In the genomic region with DNA sequence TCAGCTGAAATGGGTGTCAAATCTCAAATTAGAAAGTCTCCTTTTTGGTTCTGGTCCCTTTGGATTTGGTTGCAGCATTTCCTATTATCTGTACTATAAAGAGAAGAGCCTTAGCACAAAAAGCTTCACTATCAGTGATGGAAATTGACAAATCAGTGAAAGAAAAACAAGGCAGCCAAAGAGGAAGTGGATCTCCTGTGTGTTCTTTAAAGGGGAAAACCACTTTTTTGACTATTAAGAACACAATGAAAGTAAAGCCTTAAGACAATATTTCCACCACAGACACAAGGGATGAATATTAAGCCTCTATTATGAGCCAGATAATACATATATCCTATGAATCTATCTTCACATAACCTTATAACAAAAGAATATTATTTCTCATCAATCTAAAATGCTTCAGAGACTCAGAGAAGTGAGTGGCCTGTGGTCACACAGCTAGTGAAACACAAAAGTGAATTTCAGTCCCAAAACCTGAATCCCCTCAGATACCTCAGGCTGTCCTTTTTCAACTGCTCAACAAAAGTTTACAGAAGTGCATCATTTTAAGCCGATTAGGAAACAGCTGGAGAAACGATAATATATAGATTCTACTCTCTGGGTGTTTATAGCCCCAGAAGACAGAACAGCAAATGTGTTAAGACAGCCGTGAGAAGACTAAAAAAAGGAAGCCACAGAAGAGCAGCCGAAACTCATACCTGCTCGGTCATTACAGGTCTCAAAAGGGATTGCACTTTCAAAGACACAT, we compare ENCODE assay signal across 14 cellular contexts. TPM values are rescaled to one million over a fixed set of nuclear protein-coding genes. Genes with fewer than 3 reads are reported as not detected.
DNase-seq lines count a peak whose midpoint lies in the region; ATAC-seq and TF ChIP-seq lines count a peak whose summit lies in the region.
"Had no signal": no experiment of that assay in that cellular context is flagged by ENCODE, and none has a peak within 500 bp of the region (broad histone marks: within the 10 kb centered on the region; RNA-seq: fewer than 3 reads in every experiment).

No MANE protein-coding gene starts in this region.

- intact Hi-C loops in heart left ventricle (cut with DNase I): no loop called here

- no peaks in the 10 kb centered on the region for H3K9me3 ChIP-seq in heart left ventricle
- H3K9me3 ChIP-seq: upper lobe of right lung had no signal

- H3K36me3 ChIP-seq in GM06990 (ENCODE audit: control insufficient read depth, insufficient read depth, low read length): no peaks in the 10 kb centered on the region
- no peaks in the 10 kb centered on the region for H3K36me3 ChIP-seq in heart left ventricle
- H3K36me3 ChIP-seq: upper lobe of right lung had no signal

- 70 to 80% (median 77%) methylated on average over 5 of the region's 5 CpGs for WGBS in heart left ventricle, 4 donors

- peak; percentile 44 for DNase-seq in GM06990 (ENCODE audit: extremely low read depth, insufficient read length)
- DNase-seq in GM19238 (ENCODE audit: insufficient read length, low spot score): peak; percentile 6
- no peak for DNase-seq in pons (ENCODE audit: low spot score)
- DNase-seq in heart left ventricle: no peak
- DNase-seq in caudate nucleus (lab: John Stamatoyannopoulos, UW): no peak
- DNase-seq in COR-L47 (lab: John Stamatoyannopoulos, UW): no peak
- DNase-seq: activated CD4-positive, CD25-positive, alpha-beta regulatory T cell treated with anti-CD3 and anti-CD28 coated beads, Interleukin-2, amount 50 U/mL, for 72 hours; Right ventricle myocardium superior; upper lobe of right lung had no signal

- TF ChIP-seq POLR2A in heart left ventricle (IDR thresholded peaks at IDR 0.05): no peak

- H3K27me3 ChIP-seq in GM06990 (replicated peaks; ENCODE audit: control insufficient read depth, insufficient read depth, low read length) (no peaks in the 10 kb centered on the region), heart left ventricle (no peaks in the 10 kb centered on the region)
- H3K27me3 ChIP-seq: upper lobe of right lung had no signal

- no peak overlapping the region; the same call in 1 of the 2 replicates for H3K4me3 ChIP-seq in GM06990 (replicated peaks; ENCODE audit: low read depth, low read length)
- no peak overlapping the region for H3K4me3 ChIP-seq in heart left ventricle
- H3K4me3 ChIP-seq: upper lobe of right lung had no signal

- ATAC-seq in HG02610 (IDR thresholded peaks at IDR 0.05; ENCODE audit: unreplicated experiment) (peak; percentile 85), HG03378 (IDR thresholded peaks at IDR 0.05; ENCODE audit: unreplicated experiment) (peak; percentile 79), heart left ventricle (no peak)
- ATAC-seq: upper lobe of right lung had no signal

- H3K27ac ChIP-seq in heart left ventricle (no peak overlapping the region), caudate nucleus (ENCODE audit: low read depth, low read length) (no peak overlapping the region)
- H3K27ac ChIP-seq: upper lobe of right lung had no signal

- H3K4me1 ChIP-seq in heart left ventricle: peaks cover 0 to 10% (median 0%) of the 10 kb centered on the region in 12 donors
- H3K4me1 ChIP-seq: upper lobe of right lung had no signal

- no peak for TF ChIP-seq CTCF in GM06990 (IDR thresholded peaks at IDR 0.05; ENCODE audit: insufficient read depth, low read length, poor library complexity, severe bottlenecking)
- TF ChIP-seq CTCF in heart left ventricle (IDR thresholded peaks at IDR 0.05): no peak

RNA-seq across cellular contexts. Expression of a gene that starts 24.4 kb away (rescaled TPM):
- total RNA-seq in heart left ventricle: not detected
- not detected for polyA plus RNA-seq in heart left ventricle
- total RNA-seq: glomerular endothelial cell, mesenteric fat pad, Right ventricle myocardium superior, upper lobe of right lung had no signal
- polyA plus RNA-seq: AG04450 had no signal

Comparison
In these comparisons a context has a peak if more than half of its experiments do, and no peak if none do; other contexts are left out.
1. DNase-seq: peak in GM06990 (single experiment) and GM19238 (single experiment); none in pons (single experiment), heart left ventricle (0 of 5), caudate nucleus (0 of 61) and COR-L47 (single experiment).
2. ATAC-seq: peak in HG02610 (single experiment) and HG03378 (single experiment); none in heart left ventricle (0 of 4).